In genomic region chr3:126394179-126394976, GRCh38 we compare ENCODE assay signal across 10 cellular contexts. TPM values are rescaled to one million over a fixed set of nuclear protein-coding genes. Genes with fewer than 3 reads are reported as not detected.
DNase-seq lines count a peak whose midpoint lies in the region; ATAC-seq and TF ChIP-seq lines count a peak whose summit lies in the region.
"Had no signal": no experiment of that assay in that cellular context is flagged by ENCODE, and none has a peak within 500 bp of the region (broad histone marks: within the 10 kb centered on the region; RNA-seq: fewer than 3 reads in every experiment).

Gene CFAP100, plus strand, starts transcription at chr3:126394909. Its CDS starts 1,092 bp downstream, at chr3:126396001.

- H3K4me3 Mint-ChIP-seq in endodermal cell: peak within 1 kb of the TSS; percentile 50
- H3K4me3 Mint-ChIP-seq in activated CD4-positive, alpha-beta T cell treated with anti-CD3 and anti-CD28 coated beads for 36 hours: no peak within 1 kb of the TSS
- H3K4me3 Mint-ChIP-seq: activated naive CD4-positive, alpha-beta T cell treated with anti-CD3 and anti-CD28 coated beads, Interleukin-2, amount 50 U/mL, for 24 hours had no signal

- H3K4me1 Mint-ChIP-seq in endodermal cell: peaks cover 6% of the 10 kb centered on the region
- H3K4me1 Mint-ChIP-seq in activated CD4-positive, alpha-beta T cell treated with anti-CD3 and anti-CD28 coated beads for 36 hours: peaks cover 5% of the 10 kb centered on the region

- TF ChIP-seq CTCF in endodermal cell (conservative IDR thresholded peaks at IDR 0.05) (no peak), thyroid gland (IDR thresholded peaks at IDR 0.05) (no peak)

- peaks cover 67% of the 10 kb centered on the region for H3K27me3 Mint-ChIP-seq in endodermal cell (ENCODE audit: insufficient read depth)
- H3K27me3 Mint-ChIP-seq in activated CD4-positive, alpha-beta T cell treated with anti-CD3 and anti-CD28 coated beads for 36 hours: peaks cover 46% of the 10 kb centered on the region

- H3K4me3 ChIP-seq in endodermal cell (ENCODE audit: low read length) (peak within 1 kb of the TSS; percentile 64), thyroid gland (replicated peaks in 1 of 3) (peak within 1 kb of the TSS in 1 of 3 donors; percentile 9)

- H3K36me3 Mint-ChIP-seq in endodermal cell (ENCODE audit: low read depth): no peaks in the 10 kb centered on the region
- H3K36me3 Mint-ChIP-seq in activated CD4-positive, alpha-beta T cell treated with anti-CD3 and anti-CD28 coated beads for 36 hours (ENCODE audit: low read depth): no peaks in the 10 kb centered on the region
- H3K36me3 Mint-ChIP-seq: activated naive CD4-positive, alpha-beta T cell treated with anti-CD3 and anti-CD28 coated beads, Interleukin-2, amount 50 U/mL, for 24 hours had no signal

- DNase-seq in NCI-H1436 (lab: John Stamatoyannopoulos, UW): peak; percentile 66
- no peak for DNase-seq in NCI-H1436 treated with DMSO at 0.1 percent for 48 hours (lab: John Stamatoyannopoulos, UW)
- DNase-seq in endodermal cell: peak; percentile 93
- DNase-seq in medulla oblongata (ENCODE audit: extremely low spot score): peak; percentile 53
- DNase-seq in thyroid gland: peak; percentile 54 to 62
- DNase-seq in T-helper 1 cell: no peak
- DNase-seq in activated CD4-positive, alpha-beta T cell treated with anti-CD3 and anti-CD28 coated beads for 36 hours: no peak

- H3K36me3 ChIP-seq in endodermal cell (ENCODE audit: control insufficient read depth, insufficient read depth, low read length) (no peaks in the 10 kb centered on the region), thyroid gland (no peaks in the 10 kb centered on the region)

- peak within 1 kb of the TSS; percentile 23 for H3K27ac Mint-ChIP-seq in endodermal cell
- H3K27ac Mint-ChIP-seq in activated CD4-positive, alpha-beta T cell treated with anti-CD3 and anti-CD28 coated beads for 36 hours: no peak within 1 kb of the TSS
- H3K27ac Mint-ChIP-seq: activated naive CD4-positive, alpha-beta T cell treated with anti-CD3 and anti-CD28 coated beads, Interleukin-2, amount 50 U/mL, for 24 hours had no signal

- intact Hi-C loops in thyroid gland (cut with DNase I): loop anchor here (5.0 kb wide), 1 partner anchor 262 kb away; no protein-coding TSS in a partner anchor
- intact Hi-C loops in activated CD4-positive, alpha-beta T cell treated with anti-CD3 and anti-CD28 coated beads for 36 hours (cut with DNase I, micrococcal nuclease): no loop called here

- no peaks in the 10 kb centered on the region for H3K9me3 ChIP-seq in endodermal cell (ENCODE audit: control insufficient read depth, low read length)
- no peaks in the 10 kb centered on the region for H3K9me3 ChIP-seq in thyroid gland

- no peak within 1 kb of the TSS for H3K27ac ChIP-seq in endodermal cell (ENCODE audit: low read depth, low read length)
- H3K27ac ChIP-seq in thyroid gland: no peak within 1 kb of the TSS

- H3K4me1 ChIP-seq in endodermal cell (ENCODE audit: control insufficient read depth, insufficient read depth, low read length) (no peaks in the 10 kb centered on the region), thyroid gland (peaks cover 0 to 9% of the 10 kb centered on the region in 2 donors)

- peak within 1 kb of the TSS; percentile 44 for H3K9ac ChIP-seq in endodermal cell (ENCODE audit: extremely low read depth, low read length, poor library complexity, severe bottlenecking)

- POLR2A ChIA-PET in activated CD4-positive, alpha-beta T cell treated with anti-CD3 and anti-CD28 coated beads for 36 hours (lab: Charles Lee): interaction anchor here (0.7 kb wide), 1 partner anchor 11 kb away, joined by 3 read pairs; no protein-coding TSS in a partner anchor

- 39 to 66% methylated on average over 25 to 43 of the region's 43 CpGs for WGBS in endodermal cell (ENCODE audit: insufficient coverage in 1 of 2, insufficient read length in 1 of 2), 2 experiments
- WGBS in thyroid gland, 2 donors: 47 to 56% methylated on average over 25 to 26 of the region's 43 CpGs

- H3K27me3 ChIP-seq in endodermal cell (ENCODE audit: control insufficient read depth, insufficient read depth, low read length, poor library complexity, severe bottlenecking) (peaks cover 29% of the 10 kb centered on the region), thyroid gland (no peaks in the 10 kb centered on the region)

- no peak for TF ChIP-seq POLR2A in thyroid gland (IDR thresholded peaks at IDR 0.05)

- no peaks in the 10 kb centered on the region for H3K9me3 Mint-ChIP-seq in endodermal cell
- H3K9me3 Mint-ChIP-seq in activated CD4-positive, alpha-beta T cell treated with anti-CD3 and anti-CD28 coated beads for 36 hours (ENCODE audit: low read depth): no peaks in the 10 kb centered on the region
- H3K9me3 Mint-ChIP-seq: activated naive CD4-positive, alpha-beta T cell treated with anti-CD3 and anti-CD28 coated beads, Interleukin-2, amount 50 U/mL, for 24 hours had no signal

- CTCF ChIA-PET in activated CD4-positive, alpha-beta T cell treated with anti-CD3 and anti-CD28 coated beads for 36 hours (lab: Charles Lee): interaction anchor here (0.6 kb wide), 1 partner anchor 83 kb away, joined by 3 read pairs; no protein-coding TSS in a partner anchor

- no peak for ATAC-seq in activated CD4-positive, alpha-beta T cell treated with anti-CD3 and anti-CD28 coated beads for 36 hours
- no peak for ATAC-seq in HG02623 (IDR thresholded peaks at IDR 0.05; ENCODE audit: unreplicated experiment)

RNA-seq across cellular contexts. Expression of gene CFAP100, which starts in this region (rescaled TPM):
- total RNA-seq in endodermal cell (under 1 TPM; 0.44 to 0.66 TPM), thyroid gland (not detected)
- polyA plus RNA-seq in endodermal cell (2013, experiment 1 of 2): 2.6 TPM
- polyA plus RNA-seq in endodermal cell (2013, experiment 2 of 2): 1.6 TPM
- not detected for total RNA-seq in activated CD4-positive, alpha-beta T cell treated with anti-CD3 and anti-CD28 coated beads for 36 hours
- total RNA-seq: myocyte had no signal

Comparison
In these comparisons a context has a peak if more than half of its experiments do, and no peak if none do; other contexts are left out.
1. DNase-seq: peak in NCI-H1436 (single experiment), endodermal cell (single experiment) and medulla oblongata (single experiment); none in NCI-H1436 treated with DMSO at 0.1 percent for 48 hours (single experiment), T-helper 1 cell (0 of 5) and activated CD4-positive, alpha-beta T cell treated with anti-CD3 and anti-CD28 coated beads for 36 hours (single experiment).
2. Peak in DNase-seq in thyroid gland; RNA of the gene not detected or under 1 TPM.